28 cellular contexts compared by ENCODE assay signal in the genomic region with DNA sequence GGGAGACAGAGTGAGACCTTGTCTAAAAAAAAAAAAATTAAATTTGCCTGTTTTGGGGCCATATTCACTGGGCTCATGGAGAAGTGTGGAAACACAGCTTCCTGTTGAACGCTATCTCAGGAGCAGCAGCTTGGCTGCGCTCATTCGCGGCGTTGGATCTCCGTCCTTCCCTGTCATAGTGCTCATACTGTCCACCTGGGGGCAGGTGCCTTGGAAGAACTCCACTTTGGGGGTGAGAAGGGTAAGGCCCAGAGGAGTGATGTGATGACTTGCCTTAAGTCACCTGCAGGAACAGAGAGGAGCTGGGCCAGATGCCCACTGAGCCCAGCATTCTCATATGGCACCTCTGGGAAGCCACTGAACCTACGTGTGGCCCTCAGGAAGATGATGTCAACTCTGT.
DNase-seq lines count a peak whose midpoint lies in the region; ATAC-seq, FAIRE-seq and TF ChIP-seq lines count a peak whose summit lies in the region.
"Had no signal": no experiment of that assay in that cellular context is flagged by ENCODE, and none has a peak within 500 bp of the region (broad histone marks: within the 10 kb centered on the region; RNA-seq: fewer than 3 reads in every experiment).

No MANE protein-coding gene starts in this region.

- H4K8ac ChIP-seq in H1 (ENCODE audit: extremely low read depth, insufficient read depth, low read length): no peak overlapping the region

- no peak overlapping the region for H3K9ac ChIP-seq in H1 (replicated peaks in 1 of 4; ENCODE audit: extremely low read depth in 1 of 4, low read depth in 3 of 4, low read length in 3 of 4)

- intact Hi-C loops in sigmoid colon (cut with DNase I): no loop called here
- intact Hi-C loops in left lung (cut with DNase I): no loop called here

- H3K23me2 ChIP-seq in H1 (ENCODE audit: low read depth, low read length): no peaks in the 10 kb centered on the region

- peaks cover 0 to 2% of the 10 kb centered on the region in 2 experiments for H4K20me1 ChIP-seq in H1 (replicated peaks in 1 of 2; ENCODE audit: control insufficient read depth in 1 of 2, insufficient read depth in 2 of 2, low read length in 2 of 2)

- no peaks in the 10 kb centered on the region for H3K9me3 Mint-ChIP-seq in activated CD8-positive, alpha-beta memory T cell treated with anti-CD3 and anti-CD28 coated beads, Interleukin-2, amount 10 ng/mL, durations not matched to agents 7 days and 5 days (ENCODE audit: low read depth)
- no peaks in the 10 kb centered on the region for H3K9me3 Mint-ChIP-seq in HFFc6
- H3K9me3 Mint-ChIP-seq: activated CD4-positive, alpha-beta memory T cell treated with anti-CD3 and anti-CD28 coated beads for 36 hours; brain; naive thymus-derived CD8-positive, alpha-beta T cell; stimulated activated effector memory CD8-positive, alpha-beta T cell treated with anti-CD3 and anti-CD28 coated beads, Interleukin-12 subunit alpha, Interleukin-12 subunit beta, amount 100 ng/mL, for 72 hours had no signal

- no peak overlapping the region for H3K4me2 ChIP-seq in H1 (ENCODE audit: insufficient read depth in 1 of 2, low read depth in 2 of 2, low read length in 2 of 2)

- no peak for DNase-seq in activated CD8-positive, alpha-beta memory T cell treated with anti-CD3 and anti-CD28 coated beads, Interleukin-2, amount 10 ng/mL, durations not matched to agents 7 days and 5 days
- DNase-seq in activated CD8-positive, alpha-beta memory T cell treated with anti-CD3 and anti-CD28 coated beads, Interleukin-2, amount 50 U/mL, for 4 hours: no peak
- no peak for DNase-seq in HFFc6
- no peak for DNase-seq in H1 (ENCODE audit: low read depth in 1 of 2, low spot score in 2 of 2)
- DNase-seq in sigmoid colon: peak; percentile 11
- no peak for DNase-seq in occipital lobe (lab: John Stamatoyannopoulos, UW)
- DNase-seq in left lung: no peak
- DNase-seq in GF-D8 (lab: John Stamatoyannopoulos, UW): no peak
- DNase-seq: activated CD4-positive, alpha-beta memory T cell treated with anti-CD3 and anti-CD28 coated beads for 36 hours; activated gamma-delta T cell treated with Interleukin-2 at 50 U/mL for 16 hours; activated T-cell treated with anti-CD3 and anti-CD28 coated beads for 4 hours; adrenal gland; glutamatergic neuron; Kasumi-1; midbrain; naive thymus-derived CD8-positive, alpha-beta T cell; NCI-H1436; NCI-H748 treated with DMSO at 0.1 percent for 48 hours; nucleus accumbens; stimulated activated CD4-positive, alpha-beta T cell treated with anti-CD3 and anti-CD28 coated beads, Interleukin-4, amount 100 ng/mL, for 1 hour; substantia nigra; T-helper 1 cell had no signal

- H3K18ac ChIP-seq in H1 (ENCODE audit: extremely low read depth, low read length): no peak overlapping the region

- H2BK15ac ChIP-seq in H1 (ENCODE audit: low read length): no peak overlapping the region

- H3K27me3 ChIP-seq in H1 (replicated peaks in 1 of 4; ENCODE audit: control insufficient read depth in 3 of 4, extremely low read depth in 1 of 4, insufficient read depth in 3 of 4, low read length in 3 of 4) (no peaks in the 10 kb centered on the region), sigmoid colon (no peaks in the 10 kb centered on the region), left lung (no peaks in the 10 kb centered on the region)
- H3K27me3 ChIP-seq: adrenal gland had no signal

- TF ChIP-seq EP300 in H1 (IDR thresholded peaks at IDR 0.05; ENCODE audit: borderline replicate concordance in 1 of 2, low read depth in 2 of 2, low read length in 2 of 2) (no peak), sigmoid colon (IDR thresholded peaks at IDR 0.05) (no peak)

- H3K4ac ChIP-seq in H1 (replicated peaks; ENCODE audit: insufficient read length, low read depth, low read length): no peak overlapping the region

- H3K4me1 Mint-ChIP-seq in activated CD8-positive, alpha-beta memory T cell treated with anti-CD3 and anti-CD28 coated beads, Interleukin-2, amount 10 ng/mL, durations not matched to agents 7 days and 5 days: peaks cover 18% of the 10 kb centered on the region
- peaks cover 12% of the 10 kb centered on the region for H3K4me1 Mint-ChIP-seq in HFFc6 (ENCODE audit: low read depth)
- H3K4me1 Mint-ChIP-seq: stimulated activated effector memory CD8-positive, alpha-beta T cell treated with anti-CD3 and anti-CD28 coated beads, Interleukin-12 subunit alpha, Interleukin-12 subunit beta, amount 100 ng/mL, for 72 hours had no signal

- no peak overlapping the region for H3K4me3 Mint-ChIP-seq in activated CD8-positive, alpha-beta memory T cell treated with anti-CD3 and anti-CD28 coated beads, Interleukin-2, amount 10 ng/mL, durations not matched to agents 7 days and 5 days
- no peak overlapping the region for H3K4me3 Mint-ChIP-seq in HFFc6
- H3K4me3 Mint-ChIP-seq: activated CD4-positive, alpha-beta memory T cell treated with anti-CD3 and anti-CD28 coated beads for 36 hours; brain; naive thymus-derived CD8-positive, alpha-beta T cell; stimulated activated effector memory CD8-positive, alpha-beta T cell treated with anti-CD3 and anti-CD28 coated beads, Interleukin-12 subunit alpha, Interleukin-12 subunit beta, amount 100 ng/mL, for 72 hours had no signal

- H3K27ac ChIP-seq in H1 (ENCODE audit: low read depth, low read length) (no peak overlapping the region), sigmoid colon (no peak overlapping the region), left lung (no peak overlapping the region)
- H3K27ac ChIP-seq: 22Rv1, adrenal gland had no signal

- POLR2A ChIA-PET in H1 (lab: Charles Lee; ENCODE audit: partially characterized antibody): no interaction called here

- no peak for TF ChIP-seq POLR2A in H1 (IDR thresholded peaks at IDR 0.05; ENCODE audit: control extremely low read depth in 1 of 2, low read depth in 2 of 2, low read length in 2 of 2)
- TF ChIP-seq POLR2A in sigmoid colon (IDR thresholded peaks at IDR 0.05): no peak

- H2AFZ ChIP-seq in H1 (ENCODE audit: low read length): no peak overlapping the region

- H3K9me3 ChIP-seq in H1 (ENCODE audit: insufficient read depth in 2 of 2, low read depth in 1 of 2, low read length in 1 of 2) (no peaks in the 10 kb centered on the region), sigmoid colon (no peaks in the 10 kb centered on the region), left lung (no peaks in the 10 kb centered on the region)
- H3K9me3 ChIP-seq: adrenal gland had no signal

- H4K91ac ChIP-seq in H1 (replicated peaks; ENCODE audit: insufficient read length, low read length): no peak overlapping the region

- no peak overlapping the region for H2BK20ac ChIP-seq in H1 (ENCODE audit: low read length)

- H3K79me2 ChIP-seq in H1 (ENCODE audit: control insufficient read depth in 1 of 2, insufficient read depth in 2 of 2, low read length in 2 of 2): no peaks in the 10 kb centered on the region

- H3K27ac Mint-ChIP-seq in activated CD8-positive, alpha-beta memory T cell treated with anti-CD3 and anti-CD28 coated beads, Interleukin-2, amount 10 ng/mL, durations not matched to agents 7 days and 5 days: peak overlapping the region; percentile 43
- H3K27ac Mint-ChIP-seq in HFFc6: no peak overlapping the region
- H3K27ac Mint-ChIP-seq: activated CD4-positive, alpha-beta memory T cell treated with anti-CD3 and anti-CD28 coated beads for 36 hours; brain; stimulated activated effector memory CD8-positive, alpha-beta T cell treated with anti-CD3 and anti-CD28 coated beads, Interleukin-12 subunit alpha, Interleukin-12 subunit beta, amount 100 ng/mL, for 72 hours had no signal

- no peaks in the 10 kb centered on the region; the same call in 1 of the 2 replicates for H3K79me1 ChIP-seq in H1 (ENCODE audit: low read depth, low read length)

- H4K5ac ChIP-seq in H1 (ENCODE audit: insufficient read length, low read depth, low read length): no peak overlapping the region

- CTCF ChIA-PET in activated CD8-positive, alpha-beta memory T cell treated with anti-CD3 and anti-CD28 coated beads, Interleukin-2, amount 10 ng/mL, durations not matched to agents 7 days and 5 days (lab: Charles Lee): interaction anchor here (1.8 kb wide), 1 partner anchor 15 kb away, joined by 4 read pairs; no protein-coding TSS in a partner anchor
- CTCF ChIA-PET in H1 (lab: Charles Lee; ENCODE audit: partially characterized antibody): interaction anchor here (0.6 to 1.0 kb wide), 6 partner anchors 8 to 86 kb away, joined by 3 to 6 read pairs (median 3); no protein-coding TSS in a partner anchor

- H3K4me3 ChIP-seq in H1 (ENCODE audit: extremely low read depth in 1 of 4, insufficient read depth in 2 of 4, low read depth in 3 of 4, low read length in 4 of 4) (no peak overlapping the region), sigmoid colon (no peak overlapping the region), left lung (no peak overlapping the region)
- H3K4me3 ChIP-seq: adrenal gland had no signal

- no peaks in the 10 kb centered on the region for H3K27me3 Mint-ChIP-seq in activated CD8-positive, alpha-beta memory T cell treated with anti-CD3 and anti-CD28 coated beads, Interleukin-2, amount 10 ng/mL, durations not matched to agents 7 days and 5 days
- H3K27me3 Mint-ChIP-seq in HFFc6 (ENCODE audit: insufficient read depth): peaks cover 1% of the 10 kb centered on the region; the same call in 1 of the 2 replicates
- H3K27me3 Mint-ChIP-seq: activated CD4-positive, alpha-beta memory T cell treated with anti-CD3 and anti-CD28 coated beads for 36 hours; naive thymus-derived CD8-positive, alpha-beta T cell had no signal

- H3K4me1 ChIP-seq in H1 (replicated peaks in 1 of 4; ENCODE audit: control insufficient read depth in 3 of 4, insufficient read depth in 4 of 4, low read length in 3 of 4) (no peaks in the 10 kb centered on the region), sigmoid colon (peaks cover 0 to 12% (median 0%) of the 10 kb centered on the region in 4 donors), left lung (no peaks in the 10 kb centered on the region)

- H3K36me3 ChIP-seq in H1 (ENCODE audit: control insufficient read depth in 2 of 4, insufficient read depth in 4 of 4, low read length in 3 of 4) (peaks cover 8 to 29% (median 15%) of the 10 kb centered on the region in 4 experiments; a peak in 6 of 8 replicates), sigmoid colon (peaks cover 0 to 73% (median 12%) of the 10 kb centered on the region in 4 donors), left lung (peaks cover 0 to 92% of the 10 kb centered on the region in 2 donors)

- H3K56ac ChIP-seq in H1 (replicated peaks; ENCODE audit: insufficient read length, low read depth, low read length): no peak overlapping the region

- no peak overlapping the region for H2AK5ac ChIP-seq in H1 (ENCODE audit: low read depth, low read length)

- no peak overlapping the region for H3K14ac ChIP-seq in H1 (ENCODE audit: insufficient read length)

- peaks cover 28% of the 10 kb centered on the region for H3K36me3 Mint-ChIP-seq in activated CD8-positive, alpha-beta memory T cell treated with anti-CD3 and anti-CD28 coated beads, Interleukin-2, amount 10 ng/mL, durations not matched to agents 7 days and 5 days
- H3K36me3 Mint-ChIP-seq in HFFc6 (ENCODE audit: low read depth): peaks cover 8% of the 10 kb centered on the region; the same call in 1 of the 2 replicates

- TF ChIP-seq CTCF in HFFc6 (IDR thresholded peaks at IDR 0.05): peak; percentile 28
- peak; percentile 18 to 38 (median 22) for TF ChIP-seq CTCF in H1 (IDR thresholded peaks at IDR 0.05; ENCODE audit: control extremely low read depth in 1 of 3, insufficient read depth in 1 of 3, low read depth in 1 of 3, low read length in 3 of 3)
- TF ChIP-seq CTCF in sigmoid colon (IDR thresholded peaks at IDR 0.05): no peak
- no peak for TF ChIP-seq CTCF in left lung (IDR thresholded peaks at IDR 0.05)

- WGBS in H1 (ENCODE audit: extremely low coverage in 1 of 2, insufficient coverage in 1 of 2, insufficient read length in 1 of 2, insufficient replicate concordance in 2 of 2, low coverage in 1 of 2, low lambda C conversion rate in 2 of 2, missing lambda C conversion rate in 1 of 2), 2 experiments: 90% methylated on average over 7 of the region's 7 CpGs; no CpG with 5 or more reads in 1 of the 2 experiments
- WGBS in sigmoid colon, 2 donors: 96% methylated on average over 7 of the region's 7 CpGs

- H2BK120ac ChIP-seq in H1 (replicated peaks; ENCODE audit: low read depth, low read length): no peak overlapping the region

- no peak overlapping the region for H3K23ac ChIP-seq in H1 (ENCODE audit: insufficient read length)

- no peak for FAIRE-seq in H1 (lab: Jason Lieb, UNC)
- FAIRE-seq: H54, keratinocyte had no signal

- no peak for ATAC-seq in activated CD8-positive, alpha-beta memory T cell treated with anti-CD3 and anti-CD28 coated beads, Interleukin-2, amount 10 ng/mL, durations not matched to agents 7 days and 5 days
- ATAC-seq in left lung: no peak
- ATAC-seq: activated CD4-positive, CD25-positive, alpha-beta regulatory T cell treated with anti-CD3 and anti-CD28 coated beads, Interleukin-2, amount 50 U/mL, for 24 hours; naive thymus-derived CD8-positive, alpha-beta T cell; stimulated activated effector memory CD8-positive, alpha-beta T cell treated with anti-CD3 and anti-CD28 coated beads, Interleukin-12 subunit alpha, Interleukin-12 subunit beta, amount 100 ng/mL, for 72 hours had no signal

- H2BK5ac ChIP-seq in H1 (ENCODE audit: low read depth, low read length): no peak overlapping the region

- TF ChIP-seq RAD21 in H1 (IDR thresholded peaks at IDR 0.05 in 1 of 2, conservative IDR thresholded peaks at IDR 0.05 in 1 of 2; ENCODE audit: low read depth in 2 of 2, low read length in 2 of 2): 0 out of 4 replicates have a peak, but pooled peaks of 1 of the 2 experiments have one; percentile 12

- H2BK12ac ChIP-seq in H1 (ENCODE audit: low read depth, low read length): no peak overlapping the region

Comparison
In these comparisons a context has a peak if more than half of its experiments do, and no peak if none do; other contexts are left out.
1. CTCF ChIP-seq: peak in HFFc6 (single experiment) and H1 (3 of 3); none in sigmoid colon (0 of 4) and left lung (0 of 2).